In the genomic region with DNA sequence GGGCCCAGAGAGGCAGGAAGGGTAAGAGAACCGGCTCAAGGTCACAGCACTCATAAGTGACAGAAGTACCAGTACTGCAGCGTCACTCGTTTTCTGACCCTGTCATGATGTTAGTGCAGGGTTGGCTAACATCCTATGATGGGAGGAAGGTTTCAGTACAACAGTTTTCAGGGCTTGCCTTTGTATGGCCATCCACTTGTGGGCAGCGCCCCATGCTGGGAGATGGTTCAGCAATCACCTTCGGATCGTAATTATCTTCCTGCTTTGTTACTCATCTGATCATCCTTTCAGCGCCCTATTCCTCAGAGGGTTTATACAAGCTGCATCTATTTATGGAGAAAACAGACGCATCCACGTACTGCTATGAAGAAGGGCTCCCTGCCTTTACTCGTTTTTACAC, we compare ENCODE assay signal across 9 cellular contexts. TPM values are rescaled to one million over a fixed set of nuclear protein-coding genes. Genes with fewer than 3 reads are reported as not detected.
DNase-seq lines count a peak whose midpoint lies in the region; ATAC-seq, FAIRE-seq and TF ChIP-seq lines count a peak whose summit lies in the region.
"Had no signal": no experiment of that assay in that cellular context is flagged by ENCODE, and none has a peak within 500 bp of the region (broad histone marks: within the 10 kb centered on the region; RNA-seq: fewer than 3 reads in every experiment).

No MANE protein-coding gene starts in this region.

- H3K4me1 Mint-ChIP-seq in brain (peaks cover 72% of the 10 kb centered on the region), Caco-2 (ENCODE audit: low read depth, unreplicated experiment) (no peaks in the 10 kb centered on the region)

- WGBS in A549 (ENCODE audit: missing lambda C conversion rate): 38% methylated on average over 10 of the region's 10 CpGs
- WGBS in IMR-90 (ENCODE audit: extremely low coverage in 2 of 2, insufficient read length in 1 of 2), 2 experiments: 17% methylated on average over 1 of the region's 10 CpGs; no CpG with 5 or more reads in 1 of the 2 experiments

- peak overlapping the region; percentile 91 for H2AK5ac ChIP-seq in IMR-90 (ENCODE audit: low read depth, low read length)

- CTCF ChIA-PET in A549 (lab: Yijun Ruan, JAX) (interaction anchor here (0.7 to 5.9 kb wide), 17 partner anchors 8 to 326 kb away, joined by 3 to 43 read pairs (median 3); no protein-coding TSS in a partner anchor), IMR-90 (lab: Yijun Ruan, JAX) (no interaction called here), Caco-2 (lab: Charles Lee) (no interaction called here)

- H3K4me3 Mint-ChIP-seq in brain: peak overlapping the region; percentile 92 to 99 (median 98)
- H3K4me3 Mint-ChIP-seq in Caco-2 (ENCODE audit: unreplicated experiment): no peak overlapping the region

- H2AFZ ChIP-seq in IMR-90 (replicated peaks; ENCODE audit: low read length, poor library complexity): peak overlapping the region; percentile 66

- H3K27me3 Mint-ChIP-seq in brain (peaks cover 17% of the 10 kb centered on the region), Caco-2 (ENCODE audit: insufficient read depth, unreplicated experiment) (peaks cover 47% of the 10 kb centered on the region)

- H3K27me3 ChIP-seq in IMR-90 (ENCODE audit: control insufficient read depth, insufficient read depth, low read length): no peaks in the 10 kb centered on the region
- H3K27me3 ChIP-seq in layer of hippocampus (ENCODE audit: control insufficient read depth, insufficient read depth, low read length): no peaks in the 10 kb centered on the region
- peaks cover 5% of the 10 kb centered on the region for H3K27me3 ChIP-seq in Caco-2 (replicated peaks; ENCODE audit: control insufficient read depth, insufficient read depth, low read length)

- in situ Hi-C loops in IMR-90 (cut with MboI; ENCODE audit: low sequenced_read_pairs): no loop called here

- dilution Hi-C loops in IMR-90 (cut with HindIII; ENCODE audit: low sequenced_read_pairs, unreplicated experiment): no loop called here

- TF ChIP-seq EP300 in A549 (IDR thresholded peaks at IDR 0.05): no peak

- ATAC-seq in A549 (peak in 1 of 2 experiments; percentile 7; a peak in 1 of 6 replicates), IMR-90 (ENCODE audit: low read depth) (no peak), GM21825 (IDR thresholded peaks at IDR 0.05; ENCODE audit: unreplicated experiment) (no peak), HG02759 (IDR thresholded peaks at IDR 0.05; ENCODE audit: unreplicated experiment) (no peak)

- FAIRE-seq in A549 (lab: Jason Lieb, UNC): peak; percentile 18
- FAIRE-seq: G401.6 had no signal

- peak overlapping the region; percentile 15; the same call in 1 of the 3 replicates for H2BK15ac ChIP-seq in IMR-90 (ENCODE audit: low read depth, low read length)

- H3K14ac ChIP-seq in IMR-90 (replicated peaks; ENCODE audit: low read depth, low read length): peak overlapping the region; percentile 73

- peaks cover 6 to 45% of the 10 kb centered on the region in 2 experiments; a peak in 3 of 4 replicates for H3K79me1 ChIP-seq in IMR-90 (ENCODE audit: low read depth in 1 of 2, low read length in 2 of 2)

- no peak for TF ChIP-seq POLR2A in A549 (IDR thresholded peaks at IDR 0.05; ENCODE audit: low read length)
- TF ChIP-seq POLR2A in IMR-90 (IDR thresholded peaks at IDR 0.05; ENCODE audit: low read depth, low read length): no peak

- DNase-seq in A549 (ENCODE audit: low read depth in 1 of 2, low spot score in 1 of 2) (peak; percentile 32 to 68), IMR-90 (no peak), Caco-2 (no peak), AG08395 (ENCODE audit: low spot score) (no peak)

- H3K36me3 ChIP-seq in IMR-90 (ENCODE audit: control insufficient read depth, insufficient read depth, low read length) (peaks cover 2% of the 10 kb centered on the region; the same call in 1 of the 2 replicates), Caco-2 (ENCODE audit: control insufficient read depth, insufficient read depth, low read length) (no peaks in the 10 kb centered on the region)

- TF ChIP-seq CTCF in A549 (IDR thresholded peaks at IDR 0.05) (peak; percentile 44), IMR-90 (conservative IDR thresholded peaks at IDR 0.05; ENCODE audit: low read depth, low read length) (no peak), brain (conservative IDR thresholded peaks at IDR 0.05) (no peak), Caco-2 (IDR thresholded peaks at IDR 0.05; ENCODE audit: insufficient read depth in 1 of 2, low read depth in 1 of 2, low read length in 1 of 2, severe bottlenecking in 1 of 2, unreplicated experiment in 1 of 2) (no peak)

- H2BK120ac ChIP-seq in IMR-90 (ENCODE audit: low read depth, low read length): 0 out of 2 replicates have a peak overlapping the region, but pooled peaks have one; percentile 11

- peak overlapping the region; percentile 65 for H4K5ac ChIP-seq in IMR-90 (ENCODE audit: low read depth, low read length)

- H3K9me3 ChIP-seq in A549 (no peaks in the 10 kb centered on the region), IMR-90 (ENCODE audit: control insufficient read depth, insufficient read depth, low read length) (no peaks in the 10 kb centered on the region), Caco-2 (no peaks in the 10 kb centered on the region)

- H3K9ac ChIP-seq in IMR-90 (ENCODE audit: low read depth, low read length): peak overlapping the region; percentile 49

- H4K91ac ChIP-seq in IMR-90 (ENCODE audit: insufficient read depth, low read depth, low read length): peak overlapping the region; percentile 3; the same call in 1 of the 2 replicates

- intact Hi-C loops in IMR-90 (cut with micrococcal nuclease): loop anchor here (2.0 kb wide), 1 partner anchor 43 kb away; no protein-coding TSS in a partner anchor
- intact Hi-C loops in Caco-2 (cut with micrococcal nuclease; ENCODE audit: unreplicated experiment): no loop called here

- H2AK9ac ChIP-seq in IMR-90 (replicated peaks; ENCODE audit: low read depth, low read length, poor library complexity): peak overlapping the region; percentile 87

- BruUV-seq in IMR-90 (replicated peaks; lab: Mats Ljungman, UMichigan) (no TSS peak), Caco-2 (replicated peaks; lab: Mats Ljungman, UMichigan) (no TSS peak)

- peak overlapping the region; percentile 84 for H3K4me3 ChIP-seq in A549
- H3K4me3 ChIP-seq in IMR-90 (ENCODE audit: insufficient read depth, low read depth, low read length): peak overlapping the region; percentile 4; the same call in 1 of the 2 replicates
- no peak overlapping the region for H3K4me3 ChIP-seq in Caco-2 (ENCODE audit: low read depth, low read length)

- H3K9me1 ChIP-seq in IMR-90 (ENCODE audit: insufficient read depth, low read length): peaks cover 15% of the 10 kb centered on the region

- H2BK20ac ChIP-seq in IMR-90 (ENCODE audit: low read depth, low read length): no peak overlapping the region

- H3K18ac ChIP-seq in IMR-90 (ENCODE audit: low read depth, low read length): no peak overlapping the region

- peak overlapping the region; percentile 86 to 96 for H3K27ac ChIP-seq in A549
- H3K27ac ChIP-seq in IMR-90 (ENCODE audit: insufficient read depth, low read length): peak overlapping the region; percentile 50; the same call in 1 of the 2 replicates
- H3K27ac ChIP-seq in layer of hippocampus (ENCODE audit: low read depth, low read length): peak overlapping the region; percentile 72

- H3K4me2 ChIP-seq in A549 (peak overlapping the region; percentile 82), IMR-90 (ENCODE audit: low read depth, low read length) (peak overlapping the region; percentile 80)

- peak overlapping the region; percentile 5 for H2BK5ac ChIP-seq in IMR-90 (ENCODE audit: low read depth, low read length, poor library complexity, severe bottlenecking)

- H3K9me3 Mint-ChIP-seq in brain (peaks cover 0 to 7% (median 0%) of the 10 kb centered on the region in 5 experiments), Caco-2 (ENCODE audit: unreplicated experiment) (no peaks in the 10 kb centered on the region)

- H3K36me3 Mint-ChIP-seq in brain: peaks cover 42% of the 10 kb centered on the region
- H3K36me3 Mint-ChIP-seq in Caco-2 (ENCODE audit: insufficient read depth, unreplicated experiment): no peaks in the 10 kb centered on the region

- H3K23ac ChIP-seq in IMR-90 (ENCODE audit: low read depth, low read length): peak overlapping the region; percentile 34; the same call in 1 of the 2 replicates

- TF ChIP-seq RAD21 in A549 (conservative IDR thresholded peaks at IDR 0.05 in 1 of 2, IDR thresholded peaks at IDR 0.05 in 1 of 2): peak; percentile 69 to 71
- peak; percentile 26; the same call in 1 of the 2 replicates for TF ChIP-seq RAD21 in IMR-90 (IDR thresholded peaks at IDR 0.05; ENCODE audit: low read length)

- peaks cover 59% of the 10 kb centered on the region for H3K4me1 ChIP-seq in A549
- H3K4me1 ChIP-seq in IMR-90 (ENCODE audit: control insufficient read depth, insufficient read depth, low read length): peaks cover 12% of the 10 kb centered on the region
- H3K4me1 ChIP-seq in Caco-2: 0 out of 2 replicates have a peak, but pooled peaks cover 5% of the 10 kb centered on the region

- peak overlapping the region in 1 of 2 experiments; percentile 49; a peak in 2 of 4 replicates for H4K8ac ChIP-seq in IMR-90 (ENCODE audit: low read depth in 2 of 2, low read length in 2 of 2)

- peaks cover 48% of the 10 kb centered on the region; the same call in 1 of the 2 replicates for H4K20me1 ChIP-seq in IMR-90 (ENCODE audit: insufficient read depth, low read length)

- POLR2A ChIA-PET in A549 (lab: Yijun Ruan, JAX) (interaction anchor here (2.1 to 6.8 kb wide), 2 partner anchors 43 to 171 kb away, joined by 8 to 70 read pairs; no protein-coding TSS in a partner anchor), IMR-90 (lab: Charles Lee; ENCODE audit: unreplicated experiment) (no interaction called here), Caco-2 (lab: Charles Lee) (no interaction called here)

- H3K56ac ChIP-seq in IMR-90 (ENCODE audit: extremely low read depth, insufficient read depth, low read length): 0 out of 2 replicates have a peak overlapping the region, but pooled peaks have one; percentile 30

- H3K27ac Mint-ChIP-seq in brain (peak overlapping the region; percentile 98 to 99 (median 99)), Caco-2 (ENCODE audit: unreplicated experiment) (no peak overlapping the region)

- H3K4ac ChIP-seq in IMR-90 (ENCODE audit: low read depth, low read length): peak overlapping the region; percentile 67

TF ChIP-seq in IMR-90, 13 proteins besides CTCF, POLR2A, EP300 and RAD21:
- TF ChIP-seq CEBPB (IDR thresholded peaks at IDR 0.05; ENCODE audit: low read depth, low read length) (no peak), RFX5 (IDR thresholded peaks at IDR 0.05; ENCODE audit: low read depth, low read length) (no peak)

RNA-seq across cellular contexts. Expression of a gene that starts 2.4 kb away (rescaled TPM):
- polyA plus RNA-seq in A549 (2011; rRNA removed): 73.0 and 93.0 TPM in 2 replicates
- polyA plus RNA-seq in A549 (2012; cell fraction: cytosol; rRNA removed): 16.2 and 17.0 TPM in 2 replicates
- 53.5 and 54.6 TPM in 2 replicates for polyA plus RNA-seq in A549 (2012; cell fraction: nucleus; rRNA removed)
- polyA plus RNA-seq in A549 (2017; fragmentation: RNase III; extraction: RNeasy Plus Mini Kit Qiagen cat#74134 plus additional on column Dnase treatment): 37.1 to 49.1 TPM (median 40.2 TPM) in 3 replicates
- polyA minus RNA-seq in A549 (2011; rRNA and poly(A)+ RNA removed): 191 and 227 TPM in 2 replicates
- 183 and 212 TPM in 2 replicates for total RNA-seq in IMR-90 (2012; rRNA removed)
- 38.8 and 41.1 TPM in 2 replicates for polyA plus RNA-seq in IMR-90 (2012; rRNA removed)
- 19.2 and 29.1 TPM in 2 replicates for polyA plus RNA-seq in IMR-90 (2012; cell fraction: cytosol; rRNA removed)
- 33.2 and 44.8 TPM in 2 replicates for polyA plus RNA-seq in IMR-90 (2012; cell fraction: nucleus; rRNA removed; ENCODE audit: low replicate concordance)
- 158 TPM for polyA plus RNA-seq in brain (ENCODE audit: insufficient read depth, low read depth, low replicate concordance)
- 0.66 and 0.77 TPM in 2 replicates for total RNA-seq in Caco-2 (2022)

Comparison
In these comparisons a context has a peak if more than half of its experiments do, and no peak if none do; other contexts are left out.
1. DNase-seq: peak in A549 (2 of 2); none in IMR-90 (single experiment), Caco-2 (0 of 2) and AG08395 (single experiment).
2. Peak in every context shown above with its lines, with median percentiles within 50 percentile points of each other: H3K27ac ChIP-seq.